In genomic region chr16:65700599-65700998, GRCh38 we compare ENCODE assay signal across 18 cellular contexts.
"Had no signal": no experiment of that assay in that cellular context is flagged by ENCODE, and none has a peak within 500 bp of the region (broad histone marks: within the 10 kb centered on the region; RNA-seq: fewer than 3 reads in every experiment).

No MANE protein-coding gene starts in this region.

- H3K27me3 ChIP-seq: adrenal gland, esophagus muscularis mucosa, hepatocyte, tibial nerve, uterus had no signal

- H3K27ac ChIP-seq: adrenal gland, esophagus muscularis mucosa, tibial nerve, uterus, WERI-Rb-1 had no signal

- DNase-seq: activated CD4-positive, alpha-beta T cell treated with anti-CD3 and anti-CD28 coated beads for 1 hour; activated CD8-positive, alpha-beta memory T cell treated with anti-CD3 and anti-CD28 coated beads for 24 hours; activated effector memory CD4-positive, alpha-beta T cell treated with anti-CD3 and anti-CD28 coated beads, Interleukin-2, amount 50 U/mL, for 16 hours; activated T-cell treated with anti-CD3 and anti-CD28 coated beads, Interleukin-2, amount 50 U/mL, for 72 hours; adrenal gland; dermis blood vessel endothelial cell; effector memory CD4-positive, alpha-beta T cell; foreskin fibroblast; left cardiac atrium; occipital lobe; posterior cingulate gyrus; retina; T-helper 2 cell; uterus; WERI-Rb-1 had no signal

- H3K4me2 ChIP-seq: hepatocyte had no signal

- H3K4me1 ChIP-seq: adrenal gland, esophagus muscularis mucosa, uterus had no signal

- H3K4me3 ChIP-seq: adrenal gland, esophagus muscularis mucosa, hepatocyte, tibial nerve, uterus had no signal

- H3K36me3 ChIP-seq: adrenal gland, esophagus muscularis mucosa, tibial nerve, uterus, WERI-Rb-1 had no signal

- H3K9me3 ChIP-seq: adrenal gland, esophagus muscularis mucosa, tibial nerve, uterus had no signal

- H3K79me2 ChIP-seq: hepatocyte had no signal
